1 cellular context compared by ENCODE assay signal in genomic region chr14:77799863-77800730, GRCh38.
TF ChIP-seq lines count a peak whose summit lies in the region.

TSS of gene ADCK1 (plus strand) at chr14:77800109. CDS start at chr14:77818979, 18,870 bp downstream.

TF ChIP-seq in HepG2, 621 proteins besides CTCF, POLR2A, EP300 and RAD21 (continued from another document and continues in another):
- TF ChIP-seq ZNF639 (CRISPR knock-in tag; conservative IDR thresholded peaks at IDR 0.05): peak; percentile 67; the same call in 1 of the 2 replicates
- TF ChIP-seq ZNF367 (CRISPR knock-in tag; IDR thresholded peaks at IDR 0.05; ENCODE audit: borderline replicate concordance): no peak
- no peak for TF ChIP-seq PLRG1 (conservative IDR thresholded peaks at IDR 0.05)
- TF ChIP-seq, protein P1, sequence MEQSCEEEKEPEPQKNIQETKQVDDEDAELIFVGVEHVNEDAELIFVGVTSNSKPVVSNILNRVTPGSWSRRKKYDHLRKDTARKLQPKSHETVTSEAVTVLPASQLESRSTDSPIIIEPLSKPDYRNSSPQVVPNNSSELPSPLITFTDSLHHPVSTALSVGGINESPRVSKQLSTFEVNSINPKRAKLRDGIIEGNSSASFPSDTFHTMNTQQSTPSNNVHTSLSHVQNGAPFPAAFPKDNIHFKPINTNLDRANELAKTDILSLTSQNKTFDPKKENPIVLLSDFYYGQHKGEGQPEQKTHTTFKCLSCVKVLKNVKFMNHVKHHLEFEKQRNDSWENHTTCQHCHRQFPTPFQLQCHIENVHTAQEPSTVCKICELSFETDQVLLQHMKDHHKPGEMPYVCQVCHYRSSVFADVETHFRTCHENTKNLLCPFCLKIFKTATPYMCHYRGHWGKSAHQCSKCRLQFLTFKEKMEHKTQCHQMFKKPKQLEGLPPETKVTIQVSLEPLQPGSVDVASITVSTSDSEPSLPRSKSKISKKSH (CRISPR knock-in tag; IDR thresholded peaks at IDR 0.05; ENCODE audit: borderline replicate concordance): no peak
- peak; percentile 4; the same call in 1 of the 2 replicates for TF ChIP-seq NFYB (CRISPR knock-in tag; IDR thresholded peaks at IDR 0.05)
- TF ChIP-seq, protein P2, sequence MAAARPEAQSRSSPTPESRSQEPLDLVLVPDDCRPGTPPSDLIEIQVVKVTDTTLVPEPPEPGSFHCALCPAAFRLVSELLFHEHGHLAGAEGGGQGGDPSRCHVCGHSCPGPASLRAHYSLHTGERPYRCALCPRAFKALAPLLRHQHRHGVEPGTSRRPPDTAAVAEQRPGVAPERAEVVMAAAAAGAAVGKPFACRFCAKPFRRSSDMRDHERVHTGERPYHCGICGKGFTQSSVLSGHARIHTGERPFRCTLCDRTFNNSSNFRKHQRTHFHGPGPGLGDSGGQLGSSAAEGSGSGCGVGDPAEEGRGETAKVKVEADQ (CRISPR knock-in tag; IDR thresholded peaks at IDR 0.05; ENCODE audit: borderline replicate concordance): peak; percentile 77
- TF ChIP-seq RXRA (CRISPR knock-in tag; IDR thresholded peaks at IDR 0.05): peak; percentile 63; the same call in 1 of the 2 replicates
- peak; percentile 54; the same call in 1 of the 2 replicates for TF ChIP-seq RFXANK (CRISPR knock-in tag; IDR thresholded peaks at IDR 0.05)
- TF ChIP-seq YY1 (IDR thresholded peaks at IDR 0.05; ENCODE audit: insufficient read depth, insufficient replicate concordance, low read depth, low read length): peak; percentile 37
- TF ChIP-seq ELF1 (CRISPR knock-in tag; IDR thresholded peaks at IDR 0.05): peak; percentile 89
- peak; percentile 83; the same call in 1 of the 2 replicates for TF ChIP-seq CHCHD3 (CRISPR knock-in tag; IDR thresholded peaks at IDR 0.05)
- TF ChIP-seq FOXK1 (CRISPR knock-in tag; IDR thresholded peaks at IDR 0.05; ENCODE audit: borderline replicate concordance, low read depth): peak; percentile 45; the same call in 1 of the 2 replicates
- TF ChIP-seq ZNF34 (CRISPR knock-in tag; IDR thresholded peaks at IDR 0.05; ENCODE audit: borderline replicate concordance): 0 out of 2 replicates have a peak, but pooled peaks have one; percentile 50
- TF ChIP-seq ZNF431 (CRISPR knock-in tag; IDR thresholded peaks at IDR 0.05; ENCODE audit: borderline replicate concordance, low read depth): no peak
- peak; percentile 44; the same call in 1 of the 2 replicates for TF ChIP-seq PATZ1 (CRISPR knock-in tag; IDR thresholded peaks at IDR 0.05)
- TF ChIP-seq ZNF138 (CRISPR knock-in tag; IDR thresholded peaks at IDR 0.05; ENCODE audit: low read depth): no peak; the same call in 1 of the 2 replicates
- TF ChIP-seq KLF6 (CRISPR knock-in tag; IDR thresholded peaks at IDR 0.05): peak; percentile 90
- peak; percentile 42; the same call in 1 of the 2 replicates for TF ChIP-seq ZNF350 (CRISPR knock-in tag; IDR thresholded peaks at IDR 0.05; ENCODE audit: borderline replicate concordance, low read depth)
- TF ChIP-seq CSRNP1 (CRISPR knock-in tag; IDR thresholded peaks at IDR 0.05): peak; percentile 68; the same call in 1 of the 2 replicates
- peak; percentile 90; the same call in 2 of the 3 replicates for TF ChIP-seq MXI1 (IDR thresholded peaks at IDR 0.05; ENCODE audit: borderline replicate concordance, low read depth, low read length)
- TF ChIP-seq IKZF4 (CRISPR knock-in tag; IDR thresholded peaks at IDR 0.05; ENCODE audit: borderline replicate concordance, low read depth, not compliant biosample characterization): peak; percentile 62
- TF ChIP-seq, protein P3, sequence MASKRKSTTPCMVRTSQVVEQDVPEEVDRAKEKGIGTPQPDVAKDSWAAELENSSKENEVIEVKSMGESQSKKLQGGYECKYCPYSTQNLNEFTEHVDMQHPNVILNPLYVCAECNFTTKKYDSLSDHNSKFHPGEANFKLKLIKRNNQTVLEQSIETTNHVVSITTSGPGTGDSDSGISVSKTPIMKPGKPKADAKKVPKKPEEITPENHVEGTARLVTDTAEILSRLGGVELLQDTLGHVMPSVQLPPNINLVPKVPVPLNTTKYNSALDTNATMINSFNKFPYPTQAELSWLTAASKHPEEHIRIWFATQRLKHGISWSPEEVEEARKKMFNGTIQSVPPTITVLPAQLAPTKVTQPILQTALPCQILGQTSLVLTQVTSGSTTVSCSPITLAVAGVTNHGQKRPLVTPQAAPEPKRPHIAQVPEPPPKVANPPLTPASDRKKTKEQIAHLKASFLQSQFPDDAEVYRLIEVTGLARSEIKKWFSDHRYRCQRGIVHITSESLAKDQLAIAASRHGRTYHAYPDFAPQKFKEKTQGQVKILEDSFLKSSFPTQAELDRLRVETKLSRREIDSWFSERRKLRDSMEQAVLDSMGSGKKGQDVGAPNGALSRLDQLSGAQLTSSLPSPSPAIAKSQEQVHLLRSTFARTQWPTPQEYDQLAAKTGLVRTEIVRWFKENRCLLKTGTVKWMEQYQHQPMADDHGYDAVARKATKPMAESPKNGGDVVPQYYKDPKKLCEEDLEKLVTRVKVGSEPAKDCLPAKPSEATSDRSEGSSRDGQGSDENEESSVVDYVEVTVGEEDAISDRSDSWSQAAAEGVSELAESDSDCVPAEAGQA (IDR thresholded peaks at IDR 0.05; ENCODE audit: low read depth): peak; percentile 66; the same call in 1 of the 2 replicates
- TF ChIP-seq, protein P3 (CRISPR knock-in tag; IDR thresholded peaks at IDR 0.05; ENCODE audit: borderline replicate concordance): peak; percentile 28; the same call in 1 of the 2 replicates
- TF ChIP-seq, protein P4, sequence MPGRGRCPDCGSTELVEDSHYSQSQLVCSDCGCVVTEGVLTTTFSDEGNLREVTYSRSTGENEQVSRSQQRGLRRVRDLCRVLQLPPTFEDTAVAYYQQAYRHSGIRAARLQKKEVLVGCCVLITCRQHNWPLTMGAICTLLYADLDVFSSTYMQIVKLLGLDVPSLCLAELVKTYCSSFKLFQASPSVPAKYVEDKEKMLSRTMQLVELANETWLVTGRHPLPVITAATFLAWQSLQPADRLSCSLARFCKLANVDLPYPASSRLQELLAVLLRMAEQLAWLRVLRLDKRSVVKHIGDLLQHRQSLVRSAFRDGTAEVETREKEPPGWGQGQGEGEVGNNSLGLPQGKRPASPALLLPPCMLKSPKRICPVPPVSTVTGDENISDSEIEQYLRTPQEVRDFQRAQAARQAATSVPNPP (CRISPR knock-in tag; IDR thresholded peaks at IDR 0.05): 0 out of 2 replicates have a peak, but pooled peaks have one; percentile 28
- TF ChIP-seq ZNF704 (CRISPR knock-in tag; IDR thresholded peaks at IDR 0.05; ENCODE audit: borderline replicate concordance): peak; percentile 93
- TF ChIP-seq KDM5A (IDR thresholded peaks at IDR 0.05; ENCODE audit: borderline replicate concordance, low read length): peak; percentile 59; the same call in 1 of the 2 replicates
- no peak for TF ChIP-seq CBX2 (IDR thresholded peaks at IDR 0.05; ENCODE audit: low read depth, low read length)
- TF ChIP-seq CBX2 (CRISPR knock-in tag; IDR thresholded peaks at IDR 0.05; ENCODE audit: low read depth): no peak
- TF ChIP-seq ZNF543 (CRISPR knock-in tag; IDR thresholded peaks at IDR 0.05): no peak
- TF ChIP-seq ZBTB7A (CRISPR knock-in tag; IDR thresholded peaks at IDR 0.05): 0 out of 2 replicates have a peak, but pooled peaks have one; percentile 63
- 0 out of 2 replicates have a peak, but pooled peaks have one; percentile 66 for TF ChIP-seq ZNF788 (CRISPR knock-in tag; IDR thresholded peaks at IDR 0.05; ENCODE audit: borderline replicate concordance)
- no peak for TF ChIP-seq GTF3A (CRISPR knock-in tag; conservative IDR thresholded peaks at IDR 0.05)
- TF ChIP-seq TARDBP (CRISPR knock-in tag; IDR thresholded peaks at IDR 0.05): peak; percentile 67; the same call in 1 of the 2 replicates
- TF ChIP-seq, protein P5, sequence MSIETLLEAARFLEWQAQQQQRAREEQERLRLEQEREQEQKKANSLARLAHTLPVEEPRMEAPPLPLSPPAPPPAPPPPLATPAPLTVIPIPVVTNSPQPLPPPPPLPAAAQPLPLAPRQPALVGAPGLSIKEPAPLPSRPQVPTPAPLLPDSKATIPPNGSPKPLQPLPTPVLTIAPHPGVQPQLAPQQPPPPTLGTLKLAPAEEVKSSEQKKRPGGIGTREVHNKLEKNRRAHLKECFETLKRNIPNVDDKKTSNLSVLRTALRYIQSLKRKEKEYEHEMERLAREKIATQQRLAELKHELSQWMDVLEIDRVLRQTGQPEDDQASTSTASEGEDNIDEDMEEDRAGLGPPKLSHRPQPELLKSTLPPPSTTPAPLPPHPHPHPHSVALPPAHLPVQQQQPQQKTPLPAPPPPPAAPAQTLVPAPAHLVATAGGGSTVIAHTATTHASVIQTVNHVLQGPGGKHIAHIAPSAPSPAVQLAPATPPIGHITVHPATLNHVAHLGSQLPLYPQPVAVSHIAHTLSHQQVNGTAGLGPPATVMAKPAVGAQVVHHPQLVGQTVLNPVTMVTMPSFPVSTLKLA (IDR thresholded peaks at IDR 0.05): peak; percentile 89
- TF ChIP-seq EED (CRISPR knock-in tag; IDR thresholded peaks at IDR 0.05): 0 out of 2 replicates have a peak, but pooled peaks have one; percentile 42
- peak; percentile 81; the same call in 1 of the 2 replicates for TF ChIP-seq SIN3A (IDR thresholded peaks at IDR 0.05; ENCODE audit: borderline replicate concordance, low read depth, low read length)
- TF ChIP-seq AGO2 (optimal IDR thresholded peaks at IDR 0.05; ENCODE audit: low read depth, low read length): peak; percentile 69
- TF ChIP-seq, protein P6, sequence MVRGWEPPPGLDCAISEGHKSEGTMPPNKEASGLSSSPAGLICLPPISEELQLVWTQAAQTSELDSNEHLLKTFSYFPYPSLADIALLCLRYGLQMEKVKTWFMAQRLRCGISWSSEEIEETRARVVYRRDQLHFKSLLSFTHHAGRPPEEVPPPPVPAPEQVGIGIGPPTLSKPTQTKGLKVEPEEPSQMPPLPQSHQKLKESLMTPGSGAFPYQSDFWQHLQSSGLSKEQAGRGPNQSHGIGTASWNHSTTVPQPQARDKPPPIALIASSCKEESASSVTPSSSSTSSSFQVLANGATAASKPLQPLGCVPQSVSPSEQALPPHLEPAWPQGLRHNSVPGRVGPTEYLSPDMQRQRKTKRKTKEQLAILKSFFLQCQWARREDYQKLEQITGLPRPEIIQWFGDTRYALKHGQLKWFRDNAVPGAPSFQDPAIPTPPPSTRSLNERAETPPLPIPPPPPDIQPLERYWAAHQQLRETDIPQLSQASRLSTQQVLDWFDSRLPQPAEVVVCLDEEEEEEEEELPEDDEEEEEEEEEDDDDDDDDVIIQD (CRISPR knock-in tag; IDR thresholded peaks at IDR 0.05; ENCODE audit: low read depth): peak; percentile 9; the same call in 1 of the 2 replicates
- TF ChIP-seq SIX1 (CRISPR knock-in tag; IDR thresholded peaks at IDR 0.05; ENCODE audit: borderline replicate concordance): peak; percentile 33; the same call in 1 of the 2 replicates
- no peak for TF ChIP-seq ZNF660 (CRISPR knock-in tag; IDR thresholded peaks at IDR 0.05; ENCODE audit: borderline replicate concordance, low read depth)
